Comparison of ENCODE assay signal across 13 cellular contexts in the genomic region with DNA sequence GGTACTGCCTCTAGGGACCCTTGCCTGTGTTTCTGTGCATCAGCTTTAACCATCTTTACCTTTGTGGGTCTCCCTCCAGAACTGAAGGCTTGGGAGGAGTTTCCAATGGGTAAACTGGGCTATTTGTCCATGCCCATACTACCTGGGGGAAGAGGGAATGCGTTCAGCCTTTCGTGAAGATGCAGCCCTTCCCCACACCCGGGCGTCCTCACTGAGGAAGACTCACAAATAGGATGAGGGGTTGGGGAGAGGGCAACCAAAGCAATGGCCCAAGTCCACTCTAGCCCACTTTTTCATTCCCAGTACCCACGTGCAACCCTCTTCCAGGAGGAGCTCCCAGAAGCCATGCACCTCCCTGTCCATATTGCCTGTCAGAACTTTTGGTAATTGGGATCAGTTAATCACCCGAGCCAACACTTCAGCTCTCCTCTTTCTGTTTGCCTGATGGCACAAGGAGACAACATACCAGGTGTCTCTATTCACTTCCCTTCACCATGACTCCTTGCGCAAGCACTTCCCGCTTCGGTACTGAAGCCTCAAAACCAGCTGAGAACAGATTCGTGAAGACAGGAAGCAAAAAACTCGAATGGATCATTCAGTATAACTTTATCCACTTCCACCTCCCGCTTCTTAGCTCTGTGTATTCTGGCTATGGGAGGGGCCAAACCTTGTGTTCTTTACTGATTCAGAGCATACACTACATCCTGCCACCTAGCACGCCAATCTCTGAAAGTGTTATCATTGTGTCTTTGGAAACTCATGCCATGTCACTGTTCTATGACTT.
DNase-seq lines count a peak whose midpoint lies in the region; ATAC-seq and TF ChIP-seq lines count a peak whose summit lies in the region.
"Had no signal": no experiment of that assay in that cellular context is flagged by ENCODE, and none has a peak within 500 bp of the region (broad histone marks: within the 10 kb centered on the region; RNA-seq: fewer than 3 reads in every experiment).

No MANE protein-coding gene starts in this region.

- H3K9me3 Mint-ChIP-seq in GM23338 (no peaks in the 10 kb centered on the region), WTC11 (no peaks in the 10 kb centered on the region), naive B cell (no peaks in the 10 kb centered on the region)

- CTCF ChIA-PET in WTC11 (lab: Charles Lee): interaction anchor here (0.8 to 1.6 kb wide), 2 partner anchors 9 to 15 kb away, joined by 3 read pairs; no protein-coding TSS in a partner anchor

- no peak overlapping the region for H3K4me3 ChIP-seq in GM23338

- no peaks in the 10 kb centered on the region for H3K79me2 ChIP-seq in GM23338 (replicated peaks; ENCODE audit: insufficient read depth)

- H3K4me3 Mint-ChIP-seq in GM23338 (no peak overlapping the region), WTC11 (no peak overlapping the region), naive B cell (peak overlapping the region in 7 of 8 donors; percentile 30 to 84 (median 73))

- H3K36me3 ChIP-seq in GM23338 (ENCODE audit: insufficient read depth): no peaks in the 10 kb centered on the region; the same call in 1 of the 2 replicates

- no peak overlapping the region for H3K27ac ChIP-seq in GM23338 (ENCODE audit: low read depth)
- H3K27ac ChIP-seq: 22Rv1 had no signal

- DNase-seq in NCI-H2029 (lab: John Stamatoyannopoulos, UW) (peak; percentile 61), NCI-H2029 treated with DMSO at 0.1 percent for 48 hours (lab: John Stamatoyannopoulos, UW) (no peak), GM23338 (ENCODE audit: low spot score) (no peak), WTC11 (ENCODE audit: low spot score) (no peak), naive B cell (no peak), GM13977 (ENCODE audit: low spot score) (no peak), NCI-H187 treated with DMSO at 0.1 percent for 48 hours (lab: John Stamatoyannopoulos, UW) (no peak)
- DNase-seq: DMS153; KG1; NCI-H2171; stimulated activated CD4-positive, alpha-beta T cell treated with anti-CD3 and anti-CD28 coated beads, Interleukin-2, amount 100 ng/mL, for 24 hours had no signal

- POLR2A ChIA-PET in WTC11 (lab: Charles Lee): no interaction called here

- peak overlapping the region; percentile 47 for H2AFZ ChIP-seq in GM23338

- H3K27ac Mint-ChIP-seq in GM23338 (no peak overlapping the region), WTC11 (0 out of 2 replicates have a peak overlapping the region, but pooled peaks have one; percentile 33), naive B cell (peak overlapping the region in 5 of 6 donors; percentile 53 to 88 (median 75))

- H3K4me2 ChIP-seq in GM23338: no peak overlapping the region

- peaks cover 6% of the 10 kb centered on the region; the same call in 1 of the 2 replicates for H3F3A ChIP-seq in GM23338 (replicated peaks; ENCODE audit: low read depth)

- H3K4me1 ChIP-seq in GM23338 (ENCODE audit: insufficient read depth): no peaks in the 10 kb centered on the region

- H3K4me1 Mint-ChIP-seq in GM23338: 0 out of 3 replicates have a peak, but pooled peaks cover 4% of the 10 kb centered on the region
- H3K4me1 Mint-ChIP-seq in WTC11: peaks cover 14% of the 10 kb centered on the region
- peaks cover 15 to 30% (median 22%) of the 10 kb centered on the region in 3 donors for H3K4me1 Mint-ChIP-seq in naive B cell

- TF ChIP-seq CTCF in GM23338 (conservative IDR thresholded peaks at IDR 0.05; ENCODE audit: low read depth in 2 of 2): no peak
- TF ChIP-seq CTCF in WTC11 (IDR thresholded peaks at IDR 0.05): no peak
- TF ChIP-seq CTCF in GM13977 (IDR thresholded peaks at IDR 0.05; ENCODE audit: extremely low read depth, insufficient read depth, missing control alignments): no peak

- ATAC-seq in GM23338: no peak
- no peak for ATAC-seq in WTC11
- peak; percentile 72 to 75 for ATAC-seq in naive B cell (ENCODE audit: low read depth in 2 of 2)
- ATAC-seq in GM21576 (IDR thresholded peaks at IDR 0.05; ENCODE audit: unreplicated experiment): no peak

- no peaks in the 10 kb centered on the region for H4K20me1 ChIP-seq in GM23338 (replicated peaks; ENCODE audit: insufficient read depth)

- H3K36me3 Mint-ChIP-seq in GM23338 (ENCODE audit: low read depth): no peaks in the 10 kb centered on the region
- H3K36me3 Mint-ChIP-seq in WTC11: no peaks in the 10 kb centered on the region
- H3K36me3 Mint-ChIP-seq in naive B cell: no peaks in the 10 kb centered on the region

- H3K27me3 ChIP-seq in GM23338 (ENCODE audit: insufficient read depth): no peaks in the 10 kb centered on the region

- H3K27me3 Mint-ChIP-seq in GM23338 (ENCODE audit: insufficient read depth, low read depth, poor library complexity) (peaks cover 7% of the 10 kb centered on the region), WTC11 (ENCODE audit: low read depth) (no peaks in the 10 kb centered on the region), naive B cell (no peaks in the 10 kb centered on the region)

- H3K9me2 ChIP-seq in GM23338 (ENCODE audit: insufficient read depth): no peaks in the 10 kb centered on the region

- in situ Hi-C loops in GM13977 (cut with MboI; ENCODE audit: low pct_unique_long_range_greater_than_20kb, low sequenced_read_pairs, unreplicated experiment): no loop called here

TF ChIP-seq in GM23338, 12 proteins besides CTCF, POLR2A, EP300 and RAD21 (continues in another document):
- TF ChIP-seq ZNF114 (CRISPR knock-in tag; IDR thresholded peaks at IDR 0.05) (no peak), EZH2phosphoT487 (IDR thresholded peaks at IDR 0.05; ENCODE audit: unreplicated experiment) (no peak), CREB1 (CRISPR knock-in tag; IDR thresholded peaks at IDR 0.05; ENCODE audit: low read depth) (no peak)
- TF ChIP-seq, protein P1, sequence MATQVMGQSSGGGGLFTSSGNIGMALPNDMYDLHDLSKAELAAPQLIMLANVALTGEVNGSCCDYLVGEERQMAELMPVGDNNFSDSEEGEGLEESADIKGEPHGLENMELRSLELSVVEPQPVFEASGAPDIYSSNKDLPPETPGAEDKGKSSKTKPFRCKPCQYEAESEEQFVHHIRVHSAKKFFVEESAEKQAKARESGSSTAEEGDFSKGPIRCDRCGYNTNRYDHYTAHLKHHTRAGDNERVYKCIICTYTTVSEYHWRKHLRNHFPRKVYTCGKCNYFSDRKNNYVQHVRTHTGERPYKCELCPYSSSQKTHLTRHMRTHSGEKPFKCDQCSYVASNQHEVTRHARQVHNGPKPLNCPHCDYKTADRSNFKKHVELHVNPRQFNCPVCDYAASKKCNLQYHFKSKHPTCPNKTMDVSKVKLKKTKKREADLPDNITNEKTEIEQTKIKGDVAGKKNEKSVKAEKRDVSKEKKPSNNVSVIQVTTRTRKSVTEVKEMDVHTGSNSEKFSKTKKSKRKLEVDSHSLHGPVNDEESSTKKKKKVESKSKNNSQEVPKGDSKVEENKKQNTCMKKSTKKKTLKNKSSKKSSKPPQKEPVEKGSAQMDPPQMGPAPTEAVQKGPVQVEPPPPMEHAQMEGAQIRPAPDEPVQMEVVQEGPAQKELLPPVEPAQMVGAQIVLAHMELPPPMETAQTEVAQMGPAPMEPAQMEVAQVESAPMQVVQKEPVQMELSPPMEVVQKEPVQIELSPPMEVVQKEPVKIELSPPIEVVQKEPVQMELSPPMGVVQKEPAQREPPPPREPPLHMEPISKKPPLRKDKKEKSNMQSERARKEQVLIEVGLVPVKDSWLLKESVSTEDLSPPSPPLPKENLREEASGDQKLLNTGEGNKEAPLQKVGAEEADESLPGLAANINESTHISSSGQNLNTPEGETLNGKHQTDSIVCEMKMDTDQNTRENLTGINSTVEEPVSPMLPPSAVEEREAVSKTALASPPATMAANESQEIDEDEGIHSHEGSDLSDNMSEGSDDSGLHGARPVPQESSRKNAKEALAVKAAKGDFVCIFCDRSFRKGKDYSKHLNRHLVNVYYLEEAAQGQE (IDR thresholded peaks at IDR 0.05; ENCODE audit: unreplicated experiment): no peak

TF ChIP-seq in WTC11, 78 proteins besides CTCF, POLR2A, EP300 and RAD21 (continues in another document):
- TF ChIP-seq ZNF396 (CRISPR knock-in tag; IDR thresholded peaks at IDR 0.05; ENCODE audit: borderline replicate concordance) (no peak), RELA (CRISPR knock-in tag; IDR thresholded peaks at IDR 0.05; ENCODE audit: borderline replicate concordance) (no peak), HMGA2 (CRISPR knock-in tag; IDR thresholded peaks at IDR 0.05) (no peak), CREB1 (CRISPR knock-in tag; IDR thresholded peaks at IDR 0.05) (no peak), NFE2L1 (CRISPR knock-in tag; IDR thresholded peaks at IDR 0.05) (no peak), ZNF219 (CRISPR knock-in tag; IDR thresholded peaks at IDR 0.05; ENCODE audit: borderline replicate concordance) (no peak), ESRRA (CRISPR knock-in tag; IDR thresholded peaks at IDR 0.05; ENCODE audit: borderline replicate concordance) (no peak), CREM (CRISPR knock-in tag; IDR thresholded peaks at IDR 0.05) (no peak), NR2C2 (CRISPR knock-in tag; IDR thresholded peaks at IDR 0.05) (no peak), NR3C1 (CRISPR knock-in tag; conservative IDR thresholded peaks at IDR 0.05; ENCODE audit: low read depth) (no peak), NFATC4 (CRISPR knock-in tag; IDR thresholded peaks at IDR 0.05) (no peak), OVOL2 (CRISPR knock-in tag; IDR thresholded peaks at IDR 0.05; ENCODE audit: borderline replicate concordance) (no peak)
- TF ChIP-seq, protein P2, sequence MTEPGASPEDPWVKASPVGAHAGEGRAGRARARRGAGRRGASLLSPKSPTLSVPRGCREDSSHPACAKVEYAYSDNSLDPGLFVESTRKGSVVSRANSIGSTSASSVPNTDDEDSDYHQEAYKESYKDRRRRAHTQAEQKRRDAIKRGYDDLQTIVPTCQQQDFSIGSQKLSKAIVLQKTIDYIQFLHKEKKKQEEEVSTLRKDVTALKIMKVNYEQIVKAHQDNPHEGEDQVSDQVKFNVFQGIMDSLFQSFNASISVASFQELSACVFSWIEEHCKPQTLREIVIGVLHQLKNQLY (CRISPR knock-in tag; IDR thresholded peaks at IDR 0.05): no peak
- TF ChIP-seq, protein P3, sequence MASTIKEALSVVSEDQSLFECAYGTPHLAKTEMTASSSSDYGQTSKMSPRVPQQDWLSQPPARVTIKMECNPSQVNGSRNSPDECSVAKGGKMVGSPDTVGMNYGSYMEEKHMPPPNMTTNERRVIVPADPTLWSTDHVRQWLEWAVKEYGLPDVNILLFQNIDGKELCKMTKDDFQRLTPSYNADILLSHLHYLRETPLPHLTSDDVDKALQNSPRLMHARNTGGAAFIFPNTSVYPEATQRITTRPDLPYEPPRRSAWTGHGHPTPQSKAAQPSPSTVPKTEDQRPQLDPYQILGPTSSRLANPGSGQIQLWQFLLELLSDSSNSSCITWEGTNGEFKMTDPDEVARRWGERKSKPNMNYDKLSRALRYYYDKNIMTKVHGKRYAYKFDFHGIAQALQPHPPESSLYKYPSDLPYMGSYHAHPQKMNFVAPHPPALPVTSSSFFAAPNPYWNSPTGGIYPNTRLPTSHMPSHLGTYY (CRISPR knock-in tag; IDR thresholded peaks at IDR 0.05): no peak

Comparison
In these comparisons a context has a peak if more than half of its experiments do, and no peak if none do; other contexts are left out.
1. ATAC-seq: peak in naive B cell (2 of 2); none in GM23338 (single experiment), WTC11 (single experiment) and GM21576 (single experiment).
2. H3K4me3 Mint-ChIP-seq: peak in naive B cell (7 of 8); none in GM23338 (single experiment) and WTC11 (single experiment).